20 cellular contexts compared by ENCODE assay signal in genomic region chr15:62413786-62414185, GRCh38. TPM values are rescaled to one million over a fixed set of nuclear protein-coding genes. Genes with fewer than 3 reads are reported as not detected.
DNase-seq lines count a peak whose midpoint lies in the region; ATAC-seq and TF ChIP-seq lines count a peak whose summit lies in the region.
"Had no signal": no experiment of that assay in that cellular context is flagged by ENCODE, and none has a peak within 500 bp of the region (broad histone marks: within the 10 kb centered on the region; RNA-seq: fewer than 3 reads in every experiment).

No MANE protein-coding gene starts in this region.

- H3K4me1 ChIP-seq in right atrium auricular region = peaks cover 0 to 15% of the 10 kb centered on the region in 2 donors
- H3K4me1 ChIP-seq in SK-N-SH (ENCODE audit: control insufficient read depth in 1 of 2, insufficient read depth in 2 of 2, low read depth in 1 of 2, low read length in 1 of 2) = peaks cover 20 to 22% of the 10 kb centered on the region in 2 experiments; a peak in 3 of 4 replicates

- H3K79me2 ChIP-seq in SK-N-SH (ENCODE audit: insufficient read depth) = peaks cover 70% of the 10 kb centered on the region

- peaks cover 6% of the 10 kb centered on the region; the same call in 1 of the 2 replicates for H4K20me1 ChIP-seq in SK-N-SH (ENCODE audit: insufficient read depth)

- POLR2A ChIA-PET in SK-N-SH (lab: Yijun Ruan, JAX) = no interaction called here

- H3K27ac Mint-ChIP-seq in osteocyte (ENCODE audit: unreplicated experiment) (no peak overlapping the region), T-helper 17 cell (no peak overlapping the region)

- H3F3A ChIP-seq in SK-N-SH (replicated peaks; ENCODE audit: insufficient read depth) = no peaks in the 10 kb centered on the region

- ATAC-seq in left cardiac atrium (peak; percentile 55 to 58), HG02571 (IDR thresholded peaks at IDR 0.05; ENCODE audit: unreplicated experiment) (no peak), T-helper 17 cell (no peak)

- TF ChIP-seq CTCF in right atrium auricular region (IDR thresholded peaks at IDR 0.05) = no peak
- no peak for TF ChIP-seq CTCF in SK-N-SH (IDR thresholded peaks at IDR 0.05)
- no peak for TF ChIP-seq CTCF in fibroblast of villous mesenchyme (IDR thresholded peaks at IDR 0.05; ENCODE audit: insufficient read depth, low read depth, low read length)
- no peak for TF ChIP-seq CTCF in osteocyte (IDR thresholded peaks at IDR 0.05)

- H3K9ac ChIP-seq in SK-N-SH = no peak overlapping the region

- H3K36me3 ChIP-seq in right atrium auricular region = no peaks in the 10 kb centered on the region
- no peaks in the 10 kb centered on the region for H3K36me3 ChIP-seq in SK-N-SH (replicated peaks in 1 of 2; ENCODE audit: control insufficient read depth in 1 of 2, insufficient read depth in 2 of 2, low read length in 1 of 2)
- H3K36me3 ChIP-seq: Peyer's patch had no signal

- TF ChIP-seq RAD21 in SK-N-SH (IDR thresholded peaks at IDR 0.05; ENCODE audit: low read length) = no peak

- no peaks in the 10 kb centered on the region for H3K27me3 ChIP-seq in right atrium auricular region
- no peaks in the 10 kb centered on the region for H3K27me3 ChIP-seq in SK-N-SH (ENCODE audit: insufficient read depth)
- H3K27me3 ChIP-seq: Peyer's patch had no signal

- H3K4me3 ChIP-seq in right atrium auricular region (no peak overlapping the region), SK-N-SH (ENCODE audit: low read depth in 2 of 2, low read length in 1 of 2) (no peak overlapping the region), fibroblast of villous mesenchyme (ENCODE audit: low read depth, low read length) (no peak overlapping the region)
- H3K4me3 ChIP-seq: Peyer's patch had no signal

- DNase-seq in left cardiac atrium (no peak), right atrium auricular region (ENCODE audit: low spot score) (no peak), SK-N-SH (peak; percentile 32), fibroblast of villous mesenchyme (ENCODE audit: low read depth) (peak; percentile 20), osteocyte (ENCODE audit: extremely low spot score, unreplicated experiment) (no peak), GM19238 (ENCODE audit: insufficient read length, low spot score) (no peak), T-helper 17 cell (no peak)
- DNase-seq: C1 segment of cervical spinal cord; DMS79; H7; IMR-90; Karpas-422; MM.1S; NCI-H1092 treated with DMSO at 0.1 percent for 48 hours; NCI-H510A; NCI-H748 treated with DMSO at 0.1 percent for 48 hours; NK-92 treated with Interleukin-12 subunit alpha and Interleukin-12 subunit beta, amount 100 ng/mL, for 24 hours; Peyer's patch; SHP77 had no signal

- no peak overlapping the region for H3K27ac ChIP-seq in right atrium auricular region
- H3K27ac ChIP-seq in SK-N-SH (ENCODE audit: low read depth in 2 of 2, low read length in 1 of 2) = peak overlapping the region in 1 of 2 experiments; percentile 40; a peak in 3 of 4 replicates
- H3K27ac ChIP-seq: Peyer's patch had no signal

- intact Hi-C loops in left cardiac atrium (cut with DNase I) = no loop called here

- H3K9me3 ChIP-seq in right atrium auricular region = no peaks in the 10 kb centered on the region
- no peaks in the 10 kb centered on the region for H3K9me3 ChIP-seq in SK-N-SH
- H3K9me3 ChIP-seq in T-helper 17 cell (ENCODE audit: control insufficient read depth, low read length, poor library complexity, severe bottlenecking) = no peaks in the 10 kb centered on the region
- H3K9me3 ChIP-seq: Peyer's patch had no signal

- TF ChIP-seq EP300 in SK-N-SH (IDR thresholded peaks at IDR 0.05; ENCODE audit: borderline replicate concordance in 1 of 2, low read depth in 1 of 2, low read length in 1 of 2) = no peak; a peak in 1 of 4 replicates

- H3K9me3 Mint-ChIP-seq in osteocyte (ENCODE audit: unreplicated experiment) = no peaks in the 10 kb centered on the region

- H3K4me1 Mint-ChIP-seq in osteocyte (ENCODE audit: unreplicated experiment) (peaks cover 15% of the 10 kb centered on the region), T-helper 17 cell (no peaks in the 10 kb centered on the region)

- H3K4me3 Mint-ChIP-seq in osteocyte (ENCODE audit: unreplicated experiment) (no peak overlapping the region), T-helper 17 cell (no peak overlapping the region)

- H2AFZ ChIP-seq in SK-N-SH (ENCODE audit: low read depth) = no peak overlapping the region

- H3K9me2 ChIP-seq in SK-N-SH = no peaks in the 10 kb centered on the region

- no peaks in the 10 kb centered on the region for H3K36me3 Mint-ChIP-seq in osteocyte (ENCODE audit: unreplicated experiment)
- peaks cover 3% of the 10 kb centered on the region for H3K36me3 Mint-ChIP-seq in T-helper 17 cell (ENCODE audit: low read depth)

- H3K4me2 ChIP-seq in SK-N-SH = no peak overlapping the region

- no peaks in the 10 kb centered on the region for H3K27me3 Mint-ChIP-seq in osteocyte (ENCODE audit: unreplicated experiment)
- peaks cover 65% of the 10 kb centered on the region for H3K27me3 Mint-ChIP-seq in T-helper 17 cell

- CTCF ChIA-PET in SK-N-SH (lab: Yijun Ruan, JAX) = no interaction called here

TF ChIP-seq in SK-N-SH, 30 proteins besides CTCF, POLR2A, EP300 and RAD21:
- no peak for TF ChIP-seq GABPA (IDR thresholded peaks at IDR 0.05; ENCODE audit: low read depth)
- TF ChIP-seq TCF12 (IDR thresholded peaks at IDR 0.05) = 0 out of 2 replicates have a peak, but pooled peaks have one; percentile 21

RNA-seq across cellular contexts. Expression of gene TLN2, which starts 23.4 kb away (rescaled TPM):
- total RNA-seq in left cardiac atrium = 10 to 100 TPM; 26.0 to 36.4 TPM
- 10 to 100 TPM; 19.6 to 31.0 TPM for total RNA-seq in right atrium auricular region
- 25.1 and 27.2 TPM in 2 replicates for polyA plus RNA-seq in SK-N-SH (2012; rRNA removed)
- polyA plus RNA-seq in SK-N-SH (2012; cell fraction: cytosol; rRNA removed) = 15.8 and 19.4 TPM in 2 replicates
- 38.0 and 41.9 TPM in 2 replicates for polyA plus RNA-seq in SK-N-SH (2012; cell fraction: nucleus; rRNA removed)
- total RNA-seq in fibroblast of villous mesenchyme = 22.5 and 35.4 TPM in 2 replicates
- 9.9 and 10.4 TPM in 2 replicates for total RNA-seq in osteocyte
- total RNA-seq in T-helper 17 cell = under 1 TPM; 0.65 to 0.87 TPM

Comparison
In these comparisons a context has a peak if more than half of its experiments do, and no peak if none do; other contexts are left out.
1. ATAC-seq: peak in left cardiac atrium (2 of 2); none in HG02571 (single experiment) and T-helper 17 cell (single experiment).
2. DNase-seq: peak in SK-N-SH (single experiment) and fibroblast of villous mesenchyme (single experiment); none in left cardiac atrium (single experiment), right atrium auricular region (single experiment), osteocyte (single experiment), GM19238 (single experiment) and T-helper 17 cell (0 of 3).